ENCODE assay signal across 8 cellular contexts in genomic region chr15:62624541-62625399, GRCh38.
DNase-seq lines count a peak whose midpoint lies in the region; ATAC-seq and TF ChIP-seq lines count a peak whose summit lies in the region.

No MANE protein-coding gene starts in this region.

- H4K20me1 ChIP-seq in smooth muscle cell (ENCODE audit: low read depth): no peaks in the 10 kb centered on the region

- H3F3A ChIP-seq in smooth muscle cell (ENCODE audit: low read depth): no peaks in the 10 kb centered on the region

- CTCF ChIA-PET in WTC11 (lab: Charles Lee): interaction anchor here (1.1 kb wide), 1 partner anchor 118 kb away, joined by 3 read pairs; no protein-coding TSS in a partner anchor
- CTCF ChIA-PET in HEK293T (lab: Yijun Ruan, JAX): no interaction called here

- no peak for TF ChIP-seq CTCF in AG09309 (IDR thresholded peaks at IDR 0.05; ENCODE audit: control insufficient read depth, insufficient read depth, low read depth, low read length, missing control alignments)
- no peak for TF ChIP-seq CTCF in left lung (IDR thresholded peaks at IDR 0.05)
- no peak for TF ChIP-seq CTCF in smooth muscle cell (IDR thresholded peaks at IDR 0.05; ENCODE audit: borderline replicate concordance, insufficient read depth, poor library complexity, severe bottlenecking)
- TF ChIP-seq CTCF in WTC11 (IDR thresholded peaks at IDR 0.05): no peak

- no peaks in the 10 kb centered on the region for H3K36me3 Mint-ChIP-seq in WTC11

- POLR2A ChIA-PET in WTC11 (lab: Charles Lee): interaction anchor here (0.7 kb wide), 1 partner anchor 12 kb away, joined by 3 read pairs; no protein-coding TSS in a partner anchor
- POLR2A ChIA-PET in HEK293T (lab: Yijun Ruan, JAX): no interaction called here

- H3K4me2 ChIP-seq in smooth muscle cell: no peak overlapping the region

- H3K27ac Mint-ChIP-seq in WTC11: no peak overlapping the region

- ATAC-seq in GM19452 (IDR thresholded peaks at IDR 0.05; ENCODE audit: unreplicated experiment): peak; percentile 56
- peak; percentile 64 for ATAC-seq in left lung
- no peak for ATAC-seq in WTC11

- H3K4me3 Mint-ChIP-seq in WTC11: no peak overlapping the region

- H3K9me3 ChIP-seq in adipocyte (ENCODE audit: control insufficient read depth, low read length) (no peaks in the 10 kb centered on the region), left lung (no peaks in the 10 kb centered on the region), smooth muscle cell (replicated peaks; ENCODE audit: low read depth) (no peaks in the 10 kb centered on the region)

- no peaks in the 10 kb centered on the region for H3K9me3 Mint-ChIP-seq in WTC11

- DNase-seq in AG09309 (ENCODE audit: low read depth) (peak; percentile 72), adipocyte (ENCODE audit: low read depth) (peak; percentile 86), left lung (no peak), smooth muscle cell (lab: John Stamatoyannopoulos, UW; ENCODE audit: unreplicated experiment) (no peak), WTC11 (ENCODE audit: low spot score) (no peak), NCI-H2029 (lab: John Stamatoyannopoulos, UW) (no peak), HEK293T (ENCODE audit: extremely low spot score) (no peak)

- 67% methylated on average over 7 of the region's 7 CpGs for WGBS in smooth muscle cell (ENCODE audit: low lambda C conversion rate)

- H3K27ac ChIP-seq in left lung: no peak overlapping the region
- H3K27ac ChIP-seq in smooth muscle cell (ENCODE audit: low read depth): no peak overlapping the region

- H3K4me1 Mint-ChIP-seq in WTC11: peaks cover 11% of the 10 kb centered on the region; the same call in 1 of the 2 replicates

- H3K27me3 Mint-ChIP-seq in WTC11 (ENCODE audit: low read depth): no peaks in the 10 kb centered on the region

- H3K36me3 ChIP-seq in adipocyte (ENCODE audit: control insufficient read depth, insufficient read depth, low read length, severe bottlenecking) (peaks cover 14% of the 10 kb centered on the region), left lung (no peaks in the 10 kb centered on the region), smooth muscle cell (ENCODE audit: low read depth) (no peaks in the 10 kb centered on the region)

- intact Hi-C loops in left lung (cut with DNase I): no loop called here

- H3K79me2 ChIP-seq in smooth muscle cell (ENCODE audit: low read depth): no peaks in the 10 kb centered on the region

- H3K4me3 ChIP-seq in AG09309 (ENCODE audit: control insufficient read depth, low read depth, low read length) (peak overlapping the region; percentile 41), adipocyte (ENCODE audit: low read length) (peak overlapping the region; percentile 79), left lung (no peak overlapping the region), smooth muscle cell (no peak overlapping the region)

- no peak overlapping the region for H2AFZ ChIP-seq in smooth muscle cell (ENCODE audit: low read depth)

- H3K4me1 ChIP-seq in adipocyte (ENCODE audit: control insufficient read depth, insufficient read depth, low read length) (peaks cover 54% of the 10 kb centered on the region), left lung (no peaks in the 10 kb centered on the region), smooth muscle cell (ENCODE audit: low read depth) (no peaks in the 10 kb centered on the region)

- H3K9ac ChIP-seq in adipocyte (ENCODE audit: low read length) (peak overlapping the region; percentile 56), smooth muscle cell (ENCODE audit: low read depth) (no peak overlapping the region)

- H3K27me3 ChIP-seq in adipocyte (replicated peaks; ENCODE audit: control insufficient read depth, insufficient read depth, low read length): no peaks in the 10 kb centered on the region
- H3K27me3 ChIP-seq in left lung: no peaks in the 10 kb centered on the region
- H3K27me3 ChIP-seq in smooth muscle cell (ENCODE audit: low read depth): no peaks in the 10 kb centered on the region

TF ChIP-seq in WTC11, 78 proteins besides CTCF, POLR2A, EP300 and RAD21 (continues in another document):
- TF ChIP-seq ATF1 (CRISPR knock-in tag; IDR thresholded peaks at IDR 0.05): no peak
- TF ChIP-seq GTF2I (CRISPR knock-in tag; conservative IDR thresholded peaks at IDR 0.05): no peak
- no peak for TF ChIP-seq RELA (CRISPR knock-in tag; IDR thresholded peaks at IDR 0.05; ENCODE audit: borderline replicate concordance)
- TF ChIP-seq FOXK1 (CRISPR knock-in tag; IDR thresholded peaks at IDR 0.05): no peak
- TF ChIP-seq AFF4 (CRISPR knock-in tag; IDR thresholded peaks at IDR 0.05; ENCODE audit: borderline replicate concordance): no peak
- TF ChIP-seq, protein P1, sequence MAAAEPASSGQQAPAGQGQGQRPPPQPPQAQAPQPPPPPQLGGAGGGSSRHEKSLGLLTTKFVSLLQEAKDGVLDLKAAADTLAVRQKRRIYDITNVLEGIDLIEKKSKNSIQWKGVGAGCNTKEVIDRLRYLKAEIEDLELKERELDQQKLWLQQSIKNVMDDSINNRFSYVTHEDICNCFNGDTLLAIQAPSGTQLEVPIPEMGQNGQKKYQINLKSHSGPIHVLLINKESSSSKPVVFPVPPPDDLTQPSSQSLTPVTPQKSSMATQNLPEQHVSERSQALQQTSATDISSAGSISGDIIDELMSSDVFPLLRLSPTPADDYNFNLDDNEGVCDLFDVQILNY (CRISPR knock-in tag; IDR thresholded peaks at IDR 0.05): no peak

TF ChIP-seq in HEK293T, 16 proteins besides CTCF, POLR2A, EP300 and RAD21:
- TF ChIP-seq LEF1 (IDR thresholded peaks at IDR 0.05; ENCODE audit: borderline replicate concordance) (no peak), CTBP1 (IDR thresholded peaks at IDR 0.05; ENCODE audit: borderline replicate concordance) (no peak), ELF4 (IDR thresholded peaks at IDR 0.05) (no peak), SP1 (IDR thresholded peaks at IDR 0.05) (no peak), ARNT (IDR thresholded peaks at IDR 0.05) (no peak), HDGF (IDR thresholded peaks at IDR 0.05; ENCODE audit: borderline replicate concordance) (no peak), FOXK2 (IDR thresholded peaks at IDR 0.05) (no peak), ZNF384 (IDR thresholded peaks at IDR 0.05) (no peak)

Comparison
In these comparisons a context has a peak if more than half of its experiments do, and no peak if none do; other contexts are left out.
1. DNase-seq: peak in AG09309 (single experiment) and adipocyte (single experiment); none in left lung (0 of 2), smooth muscle cell (single experiment), WTC11 (single experiment), NCI-H2029 (single experiment) and HEK293T (single experiment).
2. H3K4me3 ChIP-seq: peak in AG09309 (single experiment) and adipocyte (single experiment); none in left lung (0 of 2) and smooth muscle cell (single experiment).